9 cellular contexts compared by ENCODE assay signal in the genomic region with DNA sequence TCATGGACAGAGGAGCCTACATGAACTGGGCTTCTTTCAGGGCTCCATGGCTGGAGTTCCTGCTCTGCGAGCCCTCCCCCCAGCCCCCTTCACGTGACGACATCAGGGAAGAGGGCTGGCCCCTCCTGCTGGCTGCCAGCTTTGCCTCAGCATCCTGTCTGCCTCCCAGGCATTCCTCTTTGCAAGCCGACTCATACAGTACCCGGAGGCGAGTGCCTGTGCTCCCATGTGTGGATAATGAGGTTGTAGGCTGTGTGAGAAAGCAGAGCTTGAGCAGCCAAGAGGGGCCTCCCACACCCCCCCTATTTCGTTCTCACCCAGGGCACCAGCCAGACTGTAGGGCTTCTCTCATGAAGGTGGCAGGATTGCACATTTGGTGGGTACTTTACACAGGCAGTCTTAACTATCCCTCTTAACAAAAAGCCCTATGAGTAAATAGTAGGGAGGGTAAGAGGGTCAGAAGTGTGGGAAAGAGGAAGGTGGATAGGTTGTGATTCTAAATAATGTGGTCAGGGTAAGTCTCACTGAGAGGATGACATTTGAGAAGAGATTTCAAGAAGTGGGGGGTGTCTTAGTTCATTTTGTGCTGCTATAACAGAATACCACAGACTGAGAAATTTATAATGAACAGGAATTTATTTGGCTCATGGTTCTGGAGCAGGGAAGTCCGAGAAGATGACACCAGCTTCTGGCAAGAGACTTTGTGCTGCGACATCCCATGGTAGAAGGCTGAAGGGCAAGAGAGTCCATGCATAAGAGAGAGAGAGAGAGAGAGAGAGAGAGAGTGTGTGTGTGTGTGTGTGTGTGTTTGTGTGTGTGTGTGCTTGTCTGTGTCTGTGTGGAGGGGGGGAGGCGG.
DNase-seq lines count a peak whose midpoint lies in the region; ATAC-seq and TF ChIP-seq lines count a peak whose summit lies in the region.
"Had no signal": no experiment of that assay in that cellular context is flagged by ENCODE, and none has a peak within 500 bp of the region (broad histone marks: within the 10 kb centered on the region; RNA-seq: fewer than 3 reads in every experiment).

No MANE protein-coding gene starts in this region.

- peak; percentile 40 for DNase-seq in NCI-H2107 treated with DMSO at 0.1 percent for 48 hours (lab: John Stamatoyannopoulos, UW; ENCODE audit: unreplicated experiment)
- no peak for DNase-seq in NCI-H2107 (lab: John Stamatoyannopoulos, UW)
- DNase-seq in SJCRH30 = peak; percentile 16 to 28
- peak; percentile 12 for DNase-seq in germinal center (ENCODE audit: low spot score)
- DNase-seq in RWPE1 (ENCODE audit: low spot score) = no peak

- no peaks in the 10 kb centered on the region for H3K4me1 Mint-ChIP-seq in stimulated activated memory B cell treated with anti-CD40 and anti-IgM and Interleukin-4, amounts not matched to agents 10 μg/mL and 1 μg/mL and 100 μg/mL, for 72 hours

- no peaks in the 10 kb centered on the region for H3K9me3 ChIP-seq in SJCRH30 (replicated peaks)

- no peaks in the 10 kb centered on the region for H3K4me1 ChIP-seq in SJCRH30

- H3K36me3 ChIP-seq in SJCRH30 = no peaks in the 10 kb centered on the region

- H3K27ac ChIP-seq in SJCRH30 (no peak overlapping the region), RWPE1 (no peak overlapping the region)

- CTCF ChIA-PET in RWPE1 (lab: Yijun Ruan, JAX) = no interaction called here

- H3K36me3 Mint-ChIP-seq in stimulated activated memory B cell treated with anti-CD40 and anti-IgM and Interleukin-4, amounts not matched to agents 10 μg/mL and 1 μg/mL and 100 μg/mL, for 72 hours = peaks cover 16% of the 10 kb centered on the region

- no peak overlapping the region for H3K27ac Mint-ChIP-seq in stimulated activated memory B cell treated with anti-CD40 and anti-IgM and Interleukin-4, amounts not matched to agents 10 μg/mL and 1 μg/mL and 100 μg/mL, for 72 hours
- H3K27ac Mint-ChIP-seq: dendritic cell treated with granulocyte-macrophage colony-stimulating factor and Interleukin-4, amounts not matched to agents 40 ng/mL and 50 ng/mL, for 4 days had no signal

- H3K27me3 ChIP-seq in SJCRH30 = no peaks in the 10 kb centered on the region

- H3K27me3 Mint-ChIP-seq in stimulated activated memory B cell treated with anti-CD40 and anti-IgM and Interleukin-4, amounts not matched to agents 10 μg/mL and 1 μg/mL and 100 μg/mL, for 72 hours = no peaks in the 10 kb centered on the region
- H3K27me3 Mint-ChIP-seq: dendritic cell treated with granulocyte-macrophage colony-stimulating factor and Interleukin-4, amounts not matched to agents 40 ng/mL and 50 ng/mL, for 4 days had no signal

- peak; percentile 80 for ATAC-seq in stimulated activated memory B cell treated with anti-CD40 and anti-IgM and Interleukin-4, amounts not matched to agents 10 μg/mL and 1 μg/mL and 100 μg/mL, for 72 hours
- no peak for ATAC-seq in HG03039 (IDR thresholded peaks at IDR 0.05; ENCODE audit: unreplicated experiment)
- ATAC-seq in HG03520 (IDR thresholded peaks at IDR 0.05; ENCODE audit: unreplicated experiment) = no peak

- no peak overlapping the region for H3K4me3 Mint-ChIP-seq in stimulated activated memory B cell treated with anti-CD40 and anti-IgM and Interleukin-4, amounts not matched to agents 10 μg/mL and 1 μg/mL and 100 μg/mL, for 72 hours
- H3K4me3 Mint-ChIP-seq: dendritic cell treated with granulocyte-macrophage colony-stimulating factor and Interleukin-4, amounts not matched to agents 40 ng/mL and 50 ng/mL, for 4 days had no signal

- H3K4me3 ChIP-seq in SJCRH30 = no peak overlapping the region

- POLR2A ChIA-PET in RWPE1 (lab: Yijun Ruan, JAX; ENCODE audit: low non-redundant PET) = no interaction called here

- no peaks in the 10 kb centered on the region for H3K9me3 Mint-ChIP-seq in stimulated activated memory B cell treated with anti-CD40 and anti-IgM and Interleukin-4, amounts not matched to agents 10 μg/mL and 1 μg/mL and 100 μg/mL, for 72 hours
- H3K9me3 Mint-ChIP-seq: dendritic cell treated with granulocyte-macrophage colony-stimulating factor and Interleukin-4, amounts not matched to agents 40 ng/mL and 50 ng/mL, for 4 days had no signal

- no peak for TF ChIP-seq CTCF in RWPE1 (conservative IDR thresholded peaks at IDR 0.05; ENCODE audit: low read depth)

Comparison
In these comparisons a context has a peak if more than half of its experiments do, and no peak if none do; other contexts are left out.
1. DNase-seq: peak in NCI-H2107 treated with DMSO at 0.1 percent for 48 hours (single experiment), SJCRH30 (2 of 2) and germinal center (single experiment); none in NCI-H2107 (single experiment) and RWPE1 (single experiment).